In the genomic region with DNA sequence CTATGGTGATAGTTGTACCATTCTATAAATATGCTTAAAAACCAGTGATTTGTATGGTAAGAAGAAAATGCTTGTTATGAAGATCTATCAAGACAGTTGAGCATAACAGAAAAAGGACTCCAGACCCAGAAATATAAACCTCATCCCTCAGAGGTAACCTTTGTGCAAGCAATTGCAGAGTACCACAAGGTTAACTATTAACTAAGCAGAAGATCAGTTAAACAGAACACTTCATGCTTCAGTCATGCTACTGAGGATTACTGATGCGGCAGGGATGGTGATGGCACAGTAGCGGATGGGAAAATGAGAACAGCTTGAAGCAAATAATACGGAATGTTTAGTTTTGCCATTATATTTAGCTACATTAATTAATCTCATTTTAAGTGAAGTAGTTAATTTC, we compare ENCODE assay signal across 21 cellular contexts. TPM values are rescaled to one million over a fixed set of nuclear protein-coding genes. Genes with fewer than 3 reads are reported as not detected.
DNase-seq lines count a peak whose midpoint lies in the region; ATAC-seq and TF ChIP-seq lines count a peak whose summit lies in the region.
"Had no signal": no experiment of that assay in that cellular context is flagged by ENCODE, and none has a peak within 500 bp of the region (broad histone marks: within the 10 kb centered on the region; RNA-seq: fewer than 3 reads in every experiment).

No MANE protein-coding gene starts in this region.

- POLR2A ChIA-PET in activated CD4-positive, alpha-beta T cell treated with anti-CD3 and anti-CD28 coated beads for 36 hours (lab: Charles Lee): no interaction called here

- H3K79me2 ChIP-seq in smooth muscle cell (ENCODE audit: low read depth): peaks cover 3% of the 10 kb centered on the region

- no peak overlapping the region for H3K4me3 ChIP-seq in smooth muscle cell
- H3K4me3 ChIP-seq: GM12878, GM23248 had no signal

- no peaks in the 10 kb centered on the region for H3K9me3 ChIP-seq in smooth muscle cell (replicated peaks; ENCODE audit: low read depth)

- H3K36me3 ChIP-seq in smooth muscle cell (ENCODE audit: low read depth): peaks cover 30% of the 10 kb centered on the region

- no peak overlapping the region for H3K4me2 ChIP-seq in smooth muscle cell
- H3K4me2 ChIP-seq: KMS-11 had no signal

- peaks cover 16% of the 10 kb centered on the region for H3F3A ChIP-seq in smooth muscle cell (ENCODE audit: low read depth)

- H3K9me3 Mint-ChIP-seq in activated CD4-positive, alpha-beta T cell treated with anti-CD3 and anti-CD28 coated beads for 36 hours (ENCODE audit: low read depth): no peaks in the 10 kb centered on the region
- no peaks in the 10 kb centered on the region for H3K9me3 Mint-ChIP-seq in chondrocyte (ENCODE audit: low read depth)
- H3K9me3 Mint-ChIP-seq in stimulated activated effector memory CD8-positive, alpha-beta T cell treated with anti-CD3 and anti-CD28 coated beads, Interleukin-12 subunit alpha, Interleukin-12 subunit beta, amount 100 ng/mL, for 72 hours: no peaks in the 10 kb centered on the region

- intact Hi-C loops in activated CD4-positive, alpha-beta T cell treated with anti-CD3 and anti-CD28 coated beads for 36 hours (cut with DNase I, micrococcal nuclease): loop anchor here (5.0 to 10.0 kb wide), 2 partner anchors 39 to 113 kb away; no protein-coding TSS in a partner anchor

- peaks cover 6% of the 10 kb centered on the region for H3K4me1 Mint-ChIP-seq in activated CD4-positive, alpha-beta T cell treated with anti-CD3 and anti-CD28 coated beads for 36 hours
- H3K4me1 Mint-ChIP-seq in chondrocyte (ENCODE audit: low read depth): peaks cover 54% of the 10 kb centered on the region
- no peaks in the 10 kb centered on the region for H3K4me1 Mint-ChIP-seq in stimulated activated effector memory CD8-positive, alpha-beta T cell treated with anti-CD3 and anti-CD28 coated beads, Interleukin-12 subunit alpha, Interleukin-12 subunit beta, amount 100 ng/mL, for 72 hours

- H3K27me3 Mint-ChIP-seq in activated CD4-positive, alpha-beta T cell treated with anti-CD3 and anti-CD28 coated beads for 36 hours: no peaks in the 10 kb centered on the region
- H3K27me3 Mint-ChIP-seq in chondrocyte (ENCODE audit: low read depth): no peaks in the 10 kb centered on the region

- ATAC-seq in activated CD4-positive, alpha-beta T cell treated with anti-CD3 and anti-CD28 coated beads for 36 hours: no peak
- ATAC-seq in GM19328 (IDR thresholded peaks at IDR 0.05; ENCODE audit: unreplicated experiment): no peak
- no peak for ATAC-seq in stimulated activated effector memory CD8-positive, alpha-beta T cell treated with anti-CD3 and anti-CD28 coated beads, Interleukin-12 subunit alpha, Interleukin-12 subunit beta, amount 100 ng/mL, for 72 hours
- ATAC-seq: GM12878, Panc1 had no signal

- no peaks in the 10 kb centered on the region for H3K4me1 ChIP-seq in smooth muscle cell (ENCODE audit: low read depth)

- peak overlapping the region; percentile 96 for H3K27ac ChIP-seq in smooth muscle cell (ENCODE audit: low read depth)
- H3K27ac ChIP-seq: 22Rv1, C4-2B, GM23248, HL-60, KMS-11 had no signal

- DNase-seq in activated CD4-positive, alpha-beta T cell treated with anti-CD3 and anti-CD28 coated beads for 36 hours: no peak
- no peak for DNase-seq in activated CD4-positive, alpha-beta T cell treated with anti-CD3 and anti-CD28 coated beads for 48 hours
- DNase-seq in chondrocyte (ENCODE audit: low spot score) (no peak), kidney tubule cell (ENCODE audit: low spot score) (peak; percentile 85), smooth muscle cell (lab: John Stamatoyannopoulos, UW; ENCODE audit: unreplicated experiment) (no peak), SIG-M5 treated with dmso at 0.1 percent for 504 hours (lab: John Stamatoyannopoulos, UW; ENCODE audit: unreplicated experiment) (no peak)
- DNase-seq in stimulated activated effector memory CD8-positive, alpha-beta T cell treated with anti-CD3 and anti-CD28 coated beads, Interleukin-12 subunit alpha, Interleukin-12 subunit beta, amount 100 ng/mL, for 72 hours (ENCODE audit: low spot score in 2 of 2): no peak
- DNase-seq: COR-L47, GM23248, NCI-H1092, NCI-H187, NCI-H446 treated with DMSO at 0.1 percent for 48 hours, NCI-H748 treated with DMSO at 0.1 percent for 48 hours, SHP77 had no signal

- no peak overlapping the region for H2AFZ ChIP-seq in smooth muscle cell (ENCODE audit: low read depth)
- H2AFZ ChIP-seq: GM23248 had no signal

- CTCF ChIA-PET in activated CD4-positive, alpha-beta T cell treated with anti-CD3 and anti-CD28 coated beads for 36 hours (lab: Charles Lee): interaction anchor here (0.7 kb wide), 1 partner anchor 113 kb away, joined by 3 read pairs; no protein-coding TSS in a partner anchor

- H3K27ac Mint-ChIP-seq in activated CD4-positive, alpha-beta T cell treated with anti-CD3 and anti-CD28 coated beads for 36 hours: peak overlapping the region; percentile 42
- peak overlapping the region; percentile 98 for H3K27ac Mint-ChIP-seq in chondrocyte (ENCODE audit: unreplicated experiment)
- no peak overlapping the region for H3K27ac Mint-ChIP-seq in stimulated activated effector memory CD8-positive, alpha-beta T cell treated with anti-CD3 and anti-CD28 coated beads, Interleukin-12 subunit alpha, Interleukin-12 subunit beta, amount 100 ng/mL, for 72 hours

- WGBS in smooth muscle cell (ENCODE audit: low lambda C conversion rate): 96% methylated on average over 3 of the region's 3 CpGs

- no peak overlapping the region for H3K4me3 Mint-ChIP-seq in activated CD4-positive, alpha-beta T cell treated with anti-CD3 and anti-CD28 coated beads for 36 hours
- no peak overlapping the region for H3K4me3 Mint-ChIP-seq in chondrocyte (ENCODE audit: unreplicated experiment)
- no peak overlapping the region for H3K4me3 Mint-ChIP-seq in stimulated activated effector memory CD8-positive, alpha-beta T cell treated with anti-CD3 and anti-CD28 coated beads, Interleukin-12 subunit alpha, Interleukin-12 subunit beta, amount 100 ng/mL, for 72 hours

- H3K27me3 ChIP-seq in smooth muscle cell (ENCODE audit: low read depth): no peaks in the 10 kb centered on the region

- no peaks in the 10 kb centered on the region for H4K20me1 ChIP-seq in smooth muscle cell (ENCODE audit: low read depth)

- no peak for TF ChIP-seq CTCF in chondrocyte (IDR thresholded peaks at IDR 0.05)
- TF ChIP-seq CTCF in smooth muscle cell (IDR thresholded peaks at IDR 0.05; ENCODE audit: borderline replicate concordance, insufficient read depth, poor library complexity, severe bottlenecking): no peak

- peaks cover 76% of the 10 kb centered on the region for H3K36me3 Mint-ChIP-seq in activated CD4-positive, alpha-beta T cell treated with anti-CD3 and anti-CD28 coated beads for 36 hours (ENCODE audit: low read depth)
- H3K36me3 Mint-ChIP-seq in chondrocyte (ENCODE audit: low read depth): peaks cover 52% of the 10 kb centered on the region
- peaks cover 100% of the 10 kb centered on the region for H3K36me3 Mint-ChIP-seq in stimulated activated effector memory CD8-positive, alpha-beta T cell treated with anti-CD3 and anti-CD28 coated beads, Interleukin-12 subunit alpha, Interleukin-12 subunit beta, amount 100 ng/mL, for 72 hours

- no peak overlapping the region for H3K9ac ChIP-seq in smooth muscle cell (ENCODE audit: low read depth)
- H3K9ac ChIP-seq: GM23248, KMS-11 had no signal

RNA-seq across cellular contexts. Expression of gene IARS1, which starts 45.5 kb away (rescaled TPM):
- 100 to 1,000 TPM; 261 to 286 TPM for total RNA-seq in activated CD4-positive, alpha-beta T cell treated with anti-CD3 and anti-CD28 coated beads for 36 hours
- total RNA-seq in chondrocyte: 176 to 249 TPM (median 237 TPM) in 3 replicates
- 150 and 208 TPM in 2 replicates for total RNA-seq in smooth muscle cell
- polyA plus RNA-seq in smooth muscle cell: 85.0 and 93.0 TPM in 2 replicates
